In the genomic region with DNA sequence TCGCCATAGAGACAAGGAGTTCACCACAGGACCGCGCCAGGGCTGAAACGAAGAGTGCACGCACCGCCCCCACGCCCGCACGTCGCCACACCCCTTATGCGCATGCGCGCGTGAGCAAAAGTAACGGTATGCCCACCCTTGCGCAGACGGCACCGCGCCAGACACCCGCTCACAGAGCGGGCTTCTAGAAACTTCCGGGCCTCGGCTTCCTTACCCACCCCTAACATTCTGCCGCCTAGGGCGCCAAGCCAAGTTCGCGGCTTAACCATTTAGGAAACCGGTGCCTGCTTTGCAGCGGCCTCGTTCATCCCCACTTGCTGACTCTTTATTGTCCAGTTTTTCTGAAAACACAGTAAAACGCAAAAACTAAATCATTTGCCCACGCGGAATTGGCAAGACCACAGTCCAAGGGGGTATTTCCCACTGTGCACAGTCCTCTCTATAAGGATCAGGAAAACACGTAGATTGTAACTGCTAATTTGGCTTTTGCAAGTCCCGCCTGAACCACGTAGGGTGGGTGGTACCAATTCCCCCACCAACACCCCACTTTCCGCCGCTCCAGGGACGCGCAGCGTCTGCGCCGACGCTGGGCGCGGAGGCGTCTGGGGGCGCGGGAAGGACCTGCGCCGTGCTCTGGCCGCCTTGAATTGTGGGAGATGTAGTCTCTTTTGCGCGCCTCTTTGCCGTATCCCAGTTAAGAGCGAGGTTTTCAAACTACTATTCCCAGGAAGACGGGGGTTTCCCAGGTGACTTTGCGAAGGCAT, we compare ENCODE assay signal across 8 cellular contexts. TPM values are rescaled to one million over a fixed set of nuclear protein-coding genes. Genes with fewer than 3 reads are reported as not detected.
DNase-seq lines count a peak whose midpoint lies in the region; ATAC-seq, FAIRE-seq and TF ChIP-seq lines count a peak whose summit lies in the region.

Gene FBXO15 (minus strand): TSS at position 56 of the 764 bp plus-strand sequence. CDS start 49 bp downstream, at position 7.
Gene TIMM21 (plus strand): TSS at position 745 of the 764 bp plus-strand sequence. CDS start 286 bp downstream, outside the sequence.

- H4K20me1 ChIP-seq in OCI-LY3 (ENCODE audit: insufficient read depth, low read length) (peaks cover 11% of the 10 kb centered on the region), endothelial cell of umbilical vein (replicated peaks; ENCODE audit: control insufficient read depth, extremely low read depth, insufficient read depth, low read length) (no peaks in the 10 kb centered on the region)

- peak within 1 kb of the TSS; percentile 99 for H3K4me3 Mint-ChIP-seq in mesothelial cell of epicardium

- H3K36me3 ChIP-seq in OCI-LY3 (replicated peaks; ENCODE audit: low read depth, low read length) (peaks cover 14% of the 10 kb centered on the region), endothelial cell of umbilical vein (ENCODE audit: control insufficient read depth in 2 of 2, extremely low read depth in 1 of 2, insufficient read depth in 2 of 2, low read length in 2 of 2) (no peaks in the 10 kb centered on the region)

- H3K9me1 ChIP-seq in endothelial cell of umbilical vein (replicated peaks; ENCODE audit: control insufficient read depth, extremely low read depth, insufficient read depth, low read length) = no peaks in the 10 kb centered on the region

- H3K4me3 ChIP-seq in OCI-LY3 (ENCODE audit: low read length) = peak within 1 kb of the TSS; percentile 79
- peak within 1 kb of the TSS; percentile 79 to 95 (median 85) for H3K4me3 ChIP-seq in endothelial cell of umbilical vein (replicated peaks in 1 of 3; ENCODE audit: insufficient read depth in 1 of 3, low read depth in 1 of 3, low read length in 3 of 3)

- H3K36me3 Mint-ChIP-seq in mesothelial cell of epicardium = no peaks in the 10 kb centered on the region

- dilution Hi-C loops in endothelial cell of umbilical vein (cut with MboI; ENCODE audit: extremely low pct_ligation_motif_present, low sequenced_read_pairs) = no loop called here

- H3K27me3 ChIP-seq in OCI-LY3 (ENCODE audit: low read depth, low read length) (no peaks in the 10 kb centered on the region), endothelial cell of umbilical vein (ENCODE audit: control insufficient read depth in 2 of 2, insufficient read depth in 2 of 2, low read length in 2 of 2) (no peaks in the 10 kb centered on the region)

- H3K9me3 Mint-ChIP-seq in mesothelial cell of epicardium = no peaks in the 10 kb centered on the region

- BruUV-seq in endothelial cell of umbilical vein (replicated peaks; lab: Mats Ljungman, UMichigan) = no TSS peak

- H3K4me1 ChIP-seq in OCI-LY3 (ENCODE audit: low read length) (peaks cover 14% of the 10 kb centered on the region), endothelial cell of umbilical vein (ENCODE audit: control insufficient read depth, extremely low read depth, insufficient read depth, low read length) (peaks cover 17% of the 10 kb centered on the region)

- H3K27ac Mint-ChIP-seq in mesothelial cell of epicardium = peak within 1 kb of the TSS; percentile 97

- peak; percentile 96 for DNase-seq in DMS 273 treated with DMSO at 0.1 percent for 48 hours (lab: John Stamatoyannopoulos, UW)
- peak; percentile 67 for DNase-seq in HuH-7.5 (ENCODE audit: low spot score)
- DNase-seq in activated T-cell treated with anti-CD3 and anti-CD28 coated beads for 24 hours (ENCODE audit: low read depth) = peak; percentile 94
- peak; percentile 99 for DNase-seq in endothelial cell of umbilical vein (ENCODE audit: low read depth, low spot score)
- peak; percentile 92 to 97 for DNase-seq in mesothelial cell of epicardium (ENCODE audit: low spot score in 2 of 2, unreplicated experiment in 2 of 2)
- DNase-seq in stimulated activated CD8-positive, alpha-beta memory T cell treated with anti-CD3 and anti-CD28 coated beads, Interleukin-15, amount 100 ng/mL, for 4 hours (ENCODE audit: low read depth in 2 of 2) = peak; percentile 91 to 92

- POLR2A ChIA-PET in endothelial cell of umbilical vein (lab: Charles Lee) = no interaction called here

- CTCF ChIA-PET in endothelial cell of umbilical vein (lab: Charles Lee) = no interaction called here

- TF ChIP-seq CTCF in OCI-LY3 (IDR thresholded peaks at IDR 0.05; ENCODE audit: low read depth, low read length) (no peak), endothelial cell of umbilical vein (IDR thresholded peaks at IDR 0.05; ENCODE audit: extremely low read depth in 1 of 2, insufficient read depth in 1 of 2, low read depth in 1 of 2, low read length in 2 of 2) (no peak), mesothelial cell of epicardium (IDR thresholded peaks at IDR 0.05; ENCODE audit: unreplicated experiment) (no peak)

- TF ChIP-seq POLR2A in endothelial cell of umbilical vein (IDR thresholded peaks at IDR 0.05; ENCODE audit: low read depth, low read length) = peak; percentile 81

- H3K4me1 Mint-ChIP-seq in mesothelial cell of epicardium = peaks cover 34% of the 10 kb centered on the region

- peak within 1 kb of the TSS; percentile 86 for H3K27ac ChIP-seq in OCI-LY3 (ENCODE audit: low read length)
- H3K27ac ChIP-seq in endothelial cell of umbilical vein (ENCODE audit: insufficient read depth, low read depth, low read length) = peak within 1 kb of the TSS; percentile 47

- peak within 1 kb of the TSS; percentile 76 for H3K4me2 ChIP-seq in OCI-LY3 (ENCODE audit: low read length)
- H3K4me2 ChIP-seq in endothelial cell of umbilical vein (ENCODE audit: insufficient read depth, low read length) = peak within 1 kb of the TSS; percentile 90

- intact Hi-C loops in endothelial cell of umbilical vein (cut with micrococcal nuclease) = loop anchor here (1.0 to 2.0 kb wide), 3 partner anchors 144 to 449 kb away; partner anchors contain the start of genes CNDP2 and ZNF407

- H3K79me2 ChIP-seq in OCI-LY3 (ENCODE audit: low read length) (peaks cover 46% of the 10 kb centered on the region), endothelial cell of umbilical vein (ENCODE audit: control insufficient read depth, insufficient read depth, low read length) (peaks cover 46% of the 10 kb centered on the region)

- peak; percentile 91 for ATAC-seq in GM21528 (IDR thresholded peaks at IDR 0.05; ENCODE audit: low FRiP score, unreplicated experiment)

- H3K27me3 Mint-ChIP-seq in mesothelial cell of epicardium (ENCODE audit: low read depth) = no peaks in the 10 kb centered on the region

- peak; percentile 97 for FAIRE-seq in endothelial cell of umbilical vein (lab: Jason Lieb, UNC)

- H2AFZ ChIP-seq in OCI-LY3 (ENCODE audit: low read depth, low read length) = peak within 1 kb of the TSS; percentile 92
- H2AFZ ChIP-seq in endothelial cell of umbilical vein (ENCODE audit: low read depth, low read length) = peak within 1 kb of the TSS; percentile 81

- H3K9me3 ChIP-seq in OCI-LY3 (ENCODE audit: insufficient read depth, low read length) (no peaks in the 10 kb centered on the region), endothelial cell of umbilical vein (replicated peaks; ENCODE audit: control insufficient read depth, insufficient read depth, low read length) (no peaks in the 10 kb centered on the region)

- H3K9ac ChIP-seq in OCI-LY3 (ENCODE audit: low read length) (peak within 1 kb of the TSS; percentile 96), endothelial cell of umbilical vein (replicated peaks; ENCODE audit: extremely low read depth, insufficient read depth, low read length) (peak within 1 kb of the TSS; percentile 95)

TF ChIP-seq in endothelial cell of umbilical vein, 7 proteins besides CTCF, POLR2A, EP300 and RAD21:
- TF ChIP-seq MYC (IDR thresholded peaks at IDR 0.05; ENCODE audit: low read depth, low read length) (no peak), POLR2AphosphoS5 (IDR thresholded peaks at IDR 0.05; ENCODE audit: insufficient read depth, low read depth, low read length) (peak; percentile 82), MAX (IDR thresholded peaks at IDR 0.05; ENCODE audit: insufficient read depth, insufficient read length) (peak; percentile 44)

RNA-seq across cellular contexts. Expression of gene FBXO15, which starts in this region (rescaled TPM):
- total RNA-seq in endothelial cell of umbilical vein (not detected in 2 replicates), mesothelial cell of epicardium (1.6 to 2.3 TPM (median 2.2 TPM) in 3 replicates)
- not detected in 2 replicates for polyA plus RNA-seq in endothelial cell of umbilical vein
- 0.10 TPM in 1 of 2 replicates, not detected in the other for polyA plus RNA-seq in endothelial cell of umbilical vein (2011; cell fraction: cytosol; rRNA removed)
- polyA plus RNA-seq in endothelial cell of umbilical vein (2011; cell fraction: nucleus; rRNA removed) = 0.22 and 0.52 TPM in 2 replicates
- not detected in 2 replicates for polyA plus RNA-seq in endothelial cell of umbilical vein (2012)
- 0.17 and 0.58 TPM in 2 replicates for polyA minus RNA-seq in endothelial cell of umbilical vein
- not detected for polyA minus RNA-seq in endothelial cell of umbilical vein (2011; cell fraction: cytosol; rRNA and poly(A)+ RNA removed)
- polyA minus RNA-seq in endothelial cell of umbilical vein (2011; cell fraction: nucleus; rRNA and poly(A)+ RNA removed) = not detected in 2 replicates

RNA-seq across cellular contexts. Expression of gene TIMM21, which starts in this region (rescaled TPM):
- total RNA-seq in endothelial cell of umbilical vein = 36.7 and 38.9 TPM in 2 replicates
- polyA plus RNA-seq in endothelial cell of umbilical vein = 17.7 and 22.9 TPM in 2 replicates
- polyA plus RNA-seq in endothelial cell of umbilical vein (2011; cell fraction: cytosol; rRNA removed) = 28.9 and 30.7 TPM in 2 replicates
- 30.0 and 48.2 TPM in 2 replicates for polyA plus RNA-seq in endothelial cell of umbilical vein (2011; cell fraction: nucleus; rRNA removed)
- 30.9 and 50.7 TPM in 2 replicates for polyA plus RNA-seq in endothelial cell of umbilical vein (2012)
- polyA minus RNA-seq in endothelial cell of umbilical vein = 29.8 and 31.6 TPM in 2 replicates
- 19.8 TPM for polyA minus RNA-seq in endothelial cell of umbilical vein (2011; cell fraction: cytosol; rRNA and poly(A)+ RNA removed)
- 8.1 and 17.4 TPM in 2 replicates for polyA minus RNA-seq in endothelial cell of umbilical vein (2011; cell fraction: nucleus; rRNA and poly(A)+ RNA removed)
- 22.8 to 24.4 TPM (median 24.0 TPM) in 3 replicates for total RNA-seq in mesothelial cell of epicardium

Comparison
In these comparisons a context has a peak if more than half of its experiments do, and no peak if none do; other contexts are left out.
1. Peak in every context shown above with its lines: DNase-seq, ATAC-seq, H3K4me3 ChIP-seq and H3K27ac ChIP-seq.